In genomic region chr19:56751078-56751489, GRCh38 we compare ENCODE assay signal across 18 cellular contexts.
A peak's percentile ranks its signal among the peaks of the same experiment; 100 is the strongest.
DNase-seq lines count a peak whose midpoint lies in the region; ATAC-seq and TF ChIP-seq lines count a peak whose summit lies in the region.
"Had no signal": no experiment of that assay in that cellular context is flagged by ENCODE, and none has a peak within 500 bp of the region (broad histone marks: within the 10 kb centered on the region; RNA-seq: fewer than 3 reads in every experiment).

No MANE protein-coding gene starts in this region.

- intact Hi-C loops in testis (cut with DNase I; ENCODE audit: low total_unique reads), result no loop called here
- intact Hi-C loops in CD4-positive, alpha-beta memory T cell (cut with micrococcal nuclease), result no loop called here
- intact Hi-C loops in OCI-LY7 (cut with micrococcal nuclease; ENCODE audit: unreplicated experiment), result no loop called here

- no peaks in the 10 kb centered on the region for H3K36me3 ChIP-seq in testis (ENCODE audit: low read depth, missing control alignments)
- no peaks in the 10 kb centered on the region for H3K36me3 ChIP-seq in CD4-positive, alpha-beta memory T cell (ENCODE audit: insufficient read depth, low read length)
- no peaks in the 10 kb centered on the region for H3K36me3 ChIP-seq in OCI-LY7 (ENCODE audit: insufficient read depth, low read length)
- H3K36me3 ChIP-seq: cardiac muscle cell, tibial artery had no signal

- peaks cover 11 to 80% (median 19%) of the 10 kb centered on the region in 5 experiments for H3K9me3 Mint-ChIP-seq in brain
- H3K9me3 Mint-ChIP-seq in CD4-positive, alpha-beta memory T cell, result peaks cover 5 to 68% (median 50%) of the 10 kb centered on the region in 8 donors

- peak; percentile 14 to 79 (median 48) for DNase-seq in NCI-H1417 (lab: John Stamatoyannopoulos, UW)
- DNase-seq in NCI-H1417 treated with DMSO at 0.1 percent for 48 hours (lab: John Stamatoyannopoulos, UW), result no peak
- peak; percentile 82 for DNase-seq in midbrain (lab: John Stamatoyannopoulos, UW)
- DNase-seq in testis, result peak; percentile 82
- DNase-seq in CD4-positive, alpha-beta memory T cell, result no peak
- DNase-seq in OCI-LY7 (ENCODE audit: low spot score), result no peak
- DNase-seq: activated naive CD4-positive, alpha-beta T cell treated with anti-CD3 and anti-CD28 coated beads, Interleukin-2, amount 50 U/mL, for 16 hours; CD8-positive, alpha-beta memory T cell; foreskin melanocyte; islet precursor cell; NCI-H1092 treated with DMSO at 0.1 percent for 48 hours; PC-9; psoas muscle; T-cell; tibial artery had no signal

- ATAC-seq in GM18870 (IDR thresholded peaks at IDR 0.05; ENCODE audit: unreplicated experiment), result no peak
- ATAC-seq: psoas muscle, T-cell had no signal

- TF ChIP-seq CTCF in brain (conservative IDR thresholded peaks at IDR 0.05) (no peak), testis (IDR thresholded peaks at IDR 0.05) (no peak), OCI-LY7 (conservative IDR thresholded peaks at IDR 0.05; ENCODE audit: low read length) (no peak)

- no peaks in the 10 kb centered on the region for H3K9me3 ChIP-seq in testis
- H3K9me3 ChIP-seq in CD4-positive, alpha-beta memory T cell (ENCODE audit: control insufficient read depth in 1 of 2, low read length in 2 of 2), result peaks cover 0 to 7% of the 10 kb centered on the region in 2 donors
- no peaks in the 10 kb centered on the region for H3K9me3 ChIP-seq in OCI-LY7 (ENCODE audit: low read length)
- H3K9me3 ChIP-seq: psoas muscle, tibial artery had no signal

- no peaks in the 10 kb centered on the region for H3K27me3 ChIP-seq in testis
- no peaks in the 10 kb centered on the region for H3K27me3 ChIP-seq in CD4-positive, alpha-beta memory T cell (ENCODE audit: insufficient read depth, low read length)
- H3K27me3 ChIP-seq: cardiac muscle cell, tibial artery had no signal

- no peak for TF ChIP-seq POLR2A in testis (IDR thresholded peaks at IDR 0.05)

- peak overlapping the region in 3 of 5 experiments; percentile 75 to 86 (median 76) for H3K27ac Mint-ChIP-seq in brain
- no peak overlapping the region for H3K27ac Mint-ChIP-seq in CD4-positive, alpha-beta memory T cell
- H3K27ac Mint-ChIP-seq: T-cell had no signal

- POLR2A ChIA-PET in CD4-positive, alpha-beta memory T cell (lab: Charles Lee; ENCODE audit: partially characterized antibody), result no interaction called here
- POLR2A ChIA-PET in OCI-LY7 (lab: Charles Lee), result no interaction called here

- no peaks in the 10 kb centered on the region for H3K36me3 Mint-ChIP-seq in brain
- peaks cover 3 to 8% of the 10 kb centered on the region in 2 donors for H3K36me3 Mint-ChIP-seq in CD4-positive, alpha-beta memory T cell

- H3K4me2 ChIP-seq in OCI-LY7 (ENCODE audit: low read length), result no peak overlapping the region
- H3K4me2 ChIP-seq: PC-9 had no signal

- no peaks in the 10 kb centered on the region for H4K20me1 ChIP-seq in OCI-LY7 (ENCODE audit: insufficient read depth, low read length)

- peaks cover 11% of the 10 kb centered on the region for H3K4me1 ChIP-seq in testis
- H3K4me1 ChIP-seq in CD4-positive, alpha-beta memory T cell (ENCODE audit: insufficient read depth, low read length), result no peaks in the 10 kb centered on the region
- H3K4me1 ChIP-seq in OCI-LY7 (ENCODE audit: insufficient read depth, low read length, poor library complexity, severe bottlenecking), result no peaks in the 10 kb centered on the region
- H3K4me1 ChIP-seq: psoas muscle, tibial artery had no signal

- WGBS in testis, 2 donors, result 30 to 33% methylated on average over 6 of the region's 6 CpGs

- H3K4me3 ChIP-seq in testis (no peak overlapping the region), OCI-LY7 (ENCODE audit: low read depth, low read length, poor library complexity, severe bottlenecking) (no peak overlapping the region)
- H3K4me3 ChIP-seq in CD4-positive, alpha-beta memory T cell (ENCODE audit: low read length in 2 of 2), result no peak overlapping the region
- H3K4me3 ChIP-seq: cardiac muscle cell, PC-9, psoas muscle, tibial artery had no signal

- no TSS peak for BruUV-seq in OCI-LY7 (replicated peaks; lab: Mats Ljungman, UMichigan)

- H3K79me2 ChIP-seq in OCI-LY7 (ENCODE audit: insufficient read depth, low read depth, low read length), result no peaks in the 10 kb centered on the region

- no peak overlapping the region for H2AFZ ChIP-seq in OCI-LY7 (ENCODE audit: low read length)
- H2AFZ ChIP-seq: PC-9 had no signal

- no peak overlapping the region for H3K27ac ChIP-seq in testis
- no peak overlapping the region for H3K27ac ChIP-seq in CD4-positive, alpha-beta memory T cell (ENCODE audit: low read depth, low read length)
- H3K27ac ChIP-seq in OCI-LY7 (ENCODE audit: low read depth, low read length, poor library complexity, severe bottlenecking), result no peak overlapping the region
- H3K27ac ChIP-seq: cardiac muscle cell, PC-9, psoas muscle, tibial artery had no signal

- H3K4me3 Mint-ChIP-seq in brain, result peak overlapping the region in 3 of 5 experiments; percentile 33 to 61 (median 58)
- H3K4me3 Mint-ChIP-seq in CD4-positive, alpha-beta memory T cell, result no peak overlapping the region
- H3K4me3 Mint-ChIP-seq: CD8-positive, alpha-beta memory T cell; T-cell had no signal

- H3K27me3 Mint-ChIP-seq in brain, result peaks cover 11% of the 10 kb centered on the region
- no peaks in the 10 kb centered on the region for H3K27me3 Mint-ChIP-seq in CD4-positive, alpha-beta memory T cell
- H3K27me3 Mint-ChIP-seq: CD8-positive, alpha-beta memory T cell; T-cell had no signal

- no peaks in the 10 kb centered on the region for H3K9me2 ChIP-seq in OCI-LY7 (ENCODE audit: insufficient read depth, low read length)

- CTCF ChIA-PET in CD4-positive, alpha-beta memory T cell (lab: Charles Lee; ENCODE audit: partially characterized antibody), result no interaction called here
- CTCF ChIA-PET in OCI-LY7 (lab: Charles Lee; ENCODE audit: unreplicated experiment), result no interaction called here

- H3K4me1 Mint-ChIP-seq in brain, result peaks cover 23% of the 10 kb centered on the region
- no peaks in the 10 kb centered on the region for H3K4me1 Mint-ChIP-seq in CD4-positive, alpha-beta memory T cell
- H3K4me1 Mint-ChIP-seq: CD8-positive, alpha-beta memory T cell; T-cell had no signal

Comparison
In these comparisons a context has a peak if more than half of its experiments do, and no peak if none do; other contexts are left out.
1. DNase-seq: peak in NCI-H1417 (3 of 3), midbrain (single experiment) and testis (single experiment); none in NCI-H1417 treated with DMSO at 0.1 percent for 48 hours (single experiment), CD4-positive, alpha-beta memory T cell (0 of 5) and OCI-LY7 (single experiment).
2. H3K27ac Mint-ChIP-seq: peak in brain (3 of 5); none in CD4-positive, alpha-beta memory T cell (0 of 7).
3. H3K4me3 Mint-ChIP-seq: peak in brain (3 of 5); none in CD4-positive, alpha-beta memory T cell (0 of 8).